In the genomic region with DNA sequence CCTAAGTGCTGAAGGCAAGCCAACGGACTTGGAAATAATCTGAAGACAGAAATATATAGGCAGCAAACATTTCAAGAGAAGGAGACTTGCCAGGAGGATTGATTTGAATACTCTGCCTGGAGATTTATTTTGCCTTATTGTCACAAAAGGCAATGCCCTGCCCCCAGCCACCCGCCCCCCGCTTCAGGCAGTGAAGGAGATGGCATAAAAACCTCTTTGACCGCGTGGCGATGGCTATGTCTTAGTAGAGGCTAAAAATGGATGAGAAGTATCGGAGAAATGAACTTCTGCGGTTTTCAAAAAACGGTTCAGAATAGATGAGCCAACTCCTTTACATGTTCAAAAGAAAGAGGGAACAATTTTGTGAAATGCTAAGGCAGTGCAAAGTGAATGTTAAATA, we compare ENCODE assay signal across 29 cellular contexts.
"Had no signal": no experiment of that assay in that cellular context is flagged by ENCODE, and none has a peak within 500 bp of the region (broad histone marks: within the 10 kb centered on the region; RNA-seq: fewer than 3 reads in every experiment).

No MANE protein-coding gene starts in this region.

- DNase-seq: activated B cell treated with CpG ODN at 0.5 μM for 24 hours; activated CD4-positive, alpha-beta T cell treated with anti-CD3 and anti-CD28 coated beads for 1 hour; activated CD4-positive, alpha-beta T cell treated with anti-CD3 and anti-CD28 coated beads, Interleukin-2, amount 10 ng/mL, durations not matched to agents 24 days and 14 days; activated CD4-positive, alpha-beta T cell treated with anti-CD3 and anti-CD28 coated beads, Interleukin-2, amount 50 U/mL, for 48 hours; activated CD8-positive, alpha-beta memory T cell treated with anti-CD3 and anti-CD28 coated beads, Interleukin-2, amount 10 ng/mL, durations not matched to agents 7 days and 5 days; activated effector memory CD4-positive, alpha-beta T cell treated with anti-CD3 and anti-CD28 coated beads, Interleukin-2, amount 50 U/mL, for 16 hours; activated naive CD4-positive, alpha-beta T cell treated with Interleukin-2 at 50 U/mL for 16 hours; activated naive CD8-positive, alpha-beta T cell treated with anti-CD3 and anti-CD28 coated beads, Interleukin-2, amount 50 U/mL, for 24 hours; activated T-cell treated with anti-CD3 and anti-CD28 coated beads, Interleukin-2, amount 50 U/mL, for 24 hours; amniotic stem cell; body of pancreas; MG63; NCI-H1092; NCI-H1417; NCI-H1930; NCI-H2171 treated with DMSO at 0.1 percent for 48 hours; NCI-H345; NCI-H510A; NCI-H526 treated with DMSO at 0.1 percent for 48 hours; NCI-H82; NK-92 treated with Interleukin-12 subunit alpha and Interleukin-12 subunit beta, amount 100 ng/mL, for 24 hours; OCI-M1; Right ventricle myocardium superior; T-helper 2 cell; T1000 had no signal

- H3K27ac Mint-ChIP-seq: activated B cell treated with CpG ODN at 0.5 μM for 24 hours; activated CD4-positive, alpha-beta T cell treated with anti-CD3 and anti-CD28 coated beads, Interleukin-2, amount 10 ng/mL, durations not matched to agents 24 days and 14 days; activated CD8-positive, alpha-beta memory T cell treated with anti-CD3 and anti-CD28 coated beads, Interleukin-2, amount 10 ng/mL, durations not matched to agents 7 days and 5 days; activated naive CD4-positive, alpha-beta T cell treated with anti-CD3 and anti-CD28 coated beads, Interleukin-2, amount 50 U/mL, for 72 hours; activated naive CD8-positive, alpha-beta T cell treated with anti-CD3 and anti-CD28 coated beads, Interleukin-2, amount 50 U/mL, for 24 hours; activated T-cell treated with anti-CD3 and anti-CD28 coated beads, Interleukin-2, amount 50 U/mL, for 24 hours had no signal

- ATAC-seq: activated CD8-positive, alpha-beta memory T cell treated with anti-CD3 and anti-CD28 coated beads, Interleukin-2, amount 10 ng/mL, durations not matched to agents 7 days and 5 days; activated naive CD4-positive, alpha-beta T cell treated with anti-CD3 and anti-CD28 coated beads, Interleukin-2, amount 50 U/mL, for 72 hours; activated naive CD8-positive, alpha-beta T cell treated with anti-CD3 and anti-CD28 coated beads, Interleukin-2, amount 50 U/mL, for 24 hours; body of pancreas; Panc1 had no signal

- H3K9me3 ChIP-seq: ascending aorta, body of pancreas, MG63 had no signal

- H3K4me1 Mint-ChIP-seq: activated B cell treated with CpG ODN at 0.5 μM for 24 hours; activated CD4-positive, alpha-beta T cell treated with anti-CD3 and anti-CD28 coated beads, Interleukin-2, amount 10 ng/mL, durations not matched to agents 24 days and 14 days; activated CD8-positive, alpha-beta memory T cell treated with anti-CD3 and anti-CD28 coated beads, Interleukin-2, amount 10 ng/mL, durations not matched to agents 7 days and 5 days; activated naive CD8-positive, alpha-beta T cell treated with anti-CD3 and anti-CD28 coated beads, Interleukin-2, amount 50 U/mL, for 24 hours had no signal

- H3K9me3 Mint-ChIP-seq: activated B cell treated with CpG ODN at 0.5 μM for 24 hours; activated CD4-positive, alpha-beta T cell treated with anti-CD3 and anti-CD28 coated beads, Interleukin-2, amount 10 ng/mL, durations not matched to agents 24 days and 14 days; activated naive CD4-positive, alpha-beta T cell treated with anti-CD3 and anti-CD28 coated beads, Interleukin-2, amount 50 U/mL, for 72 hours; activated naive CD8-positive, alpha-beta T cell treated with anti-CD3 and anti-CD28 coated beads, Interleukin-2, amount 50 U/mL, for 24 hours; activated T-cell treated with anti-CD3 and anti-CD28 coated beads, Interleukin-2, amount 50 U/mL, for 24 hours had no signal

- H3K27ac ChIP-seq: ascending aorta, body of pancreas, RWPE1 had no signal

- H3K4me3 ChIP-seq: ascending aorta, body of pancreas, MG63 had no signal

- H3K4me3 Mint-ChIP-seq: activated B cell treated with CpG ODN at 0.5 μM for 24 hours; activated CD4-positive, alpha-beta T cell treated with anti-CD3 and anti-CD28 coated beads, Interleukin-2, amount 10 ng/mL, durations not matched to agents 24 days and 14 days; activated CD8-positive, alpha-beta memory T cell treated with anti-CD3 and anti-CD28 coated beads, Interleukin-2, amount 10 ng/mL, durations not matched to agents 7 days and 5 days; activated naive CD8-positive, alpha-beta T cell treated with anti-CD3 and anti-CD28 coated beads, Interleukin-2, amount 50 U/mL, for 24 hours; activated T-cell treated with anti-CD3 and anti-CD28 coated beads, Interleukin-2, amount 50 U/mL, for 24 hours had no signal

- H3K36me3 ChIP-seq: ascending aorta, MG63 had no signal

- H3K36me3 Mint-ChIP-seq: activated CD8-positive, alpha-beta memory T cell treated with anti-CD3 and anti-CD28 coated beads, Interleukin-2, amount 10 ng/mL, durations not matched to agents 7 days and 5 days; activated naive CD4-positive, alpha-beta T cell treated with anti-CD3 and anti-CD28 coated beads, Interleukin-2, amount 50 U/mL, for 72 hours had no signal

- H3K27me3 Mint-ChIP-seq: activated B cell treated with CpG ODN at 0.5 μM for 24 hours had no signal

- H3K27me3 ChIP-seq: ascending aorta, body of pancreas, MG63 had no signal

- H3K4me1 ChIP-seq: ascending aorta, body of pancreas had no signal
